1 cellular context compared by ENCODE assay signal in the genomic region with DNA sequence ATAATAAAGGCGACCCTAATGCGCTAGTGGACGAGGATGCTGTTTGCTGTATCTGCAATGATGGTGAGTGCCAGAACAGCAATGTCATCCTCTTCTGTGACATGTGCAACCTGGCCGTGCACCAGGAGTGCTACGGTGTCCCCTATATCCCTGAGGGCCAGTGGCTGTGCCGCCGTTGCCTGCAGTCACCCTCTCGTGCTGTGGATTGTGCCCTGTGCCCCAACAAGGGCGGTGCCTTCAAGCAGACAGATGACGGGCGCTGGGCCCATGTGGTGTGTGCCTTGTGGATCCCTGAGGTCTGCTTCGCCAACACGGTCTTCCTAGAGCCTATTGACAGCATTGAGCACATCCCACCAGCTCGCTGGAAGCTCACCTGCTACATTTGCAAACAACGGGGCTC.
TF ChIP-seq lines count a peak whose summit lies in the region.

No MANE protein-coding gene starts in this region.

TF ChIP-seq in H1, 55 proteins besides CTCF, POLR2A, EP300 and RAD21:
- no peak for TF ChIP-seq RFX5 (IDR thresholded peaks at IDR 0.05; ENCODE audit: borderline replicate concordance, low read depth, low read length)
- TF ChIP-seq EZH2 (IDR thresholded peaks at IDR 0.05; ENCODE audit: low read depth, low read length, severe bottlenecking), result no peak
- TF ChIP-seq TAF7 (optimal IDR thresholded peaks at IDR 0.05; ENCODE audit: borderline replicate concordance, low read depth, low read length), result no peak
- TF ChIP-seq GABPA (IDR thresholded peaks at IDR 0.05; ENCODE audit: borderline replicate concordance, insufficient read depth, low read length), result no peak
- no peak for TF ChIP-seq POU5F1 (IDR thresholded peaks at IDR 0.05; ENCODE audit: low read depth, low read length)
- no peak for TF ChIP-seq KDM5A (IDR thresholded peaks at IDR 0.05; ENCODE audit: low read length)
- TF ChIP-seq, protein P1, sequence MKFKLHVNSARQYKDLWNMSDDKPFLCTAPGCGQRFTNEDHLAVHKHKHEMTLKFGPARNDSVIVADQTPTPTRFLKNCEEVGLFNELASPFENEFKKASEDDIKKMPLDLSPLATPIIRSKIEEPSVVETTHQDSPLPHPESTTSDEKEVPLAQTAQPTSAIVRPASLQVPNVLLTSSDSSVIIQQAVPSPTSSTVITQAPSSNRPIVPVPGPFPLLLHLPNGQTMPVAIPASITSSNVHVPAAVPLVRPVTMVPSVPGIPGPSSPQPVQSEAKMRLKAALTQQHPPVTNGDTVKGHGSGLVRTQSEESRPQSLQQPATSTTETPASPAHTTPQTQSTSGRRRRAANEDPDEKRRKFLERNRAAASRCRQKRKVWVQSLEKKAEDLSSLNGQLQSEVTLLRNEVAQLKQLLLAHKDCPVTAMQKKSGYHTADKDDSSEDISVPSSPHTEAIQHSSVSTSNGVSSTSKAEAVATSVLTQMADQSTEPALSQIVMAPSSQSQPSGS (IDR thresholded peaks at IDR 0.05; ENCODE audit: low read length), result no peak
- no peak for TF ChIP-seq RXRA (IDR thresholded peaks at IDR 0.05; ENCODE audit: insufficient read depth, low read depth, low read length)
- no peak for TF ChIP-seq NANOG (IDR thresholded peaks at IDR 0.05; ENCODE audit: insufficient read depth, low read depth, low read length, poor library complexity, severe bottlenecking)
- no peak for TF ChIP-seq SP1 (IDR thresholded peaks at IDR 0.05; ENCODE audit: low read depth, low read length)
- TF ChIP-seq PHF8 (conservative IDR thresholded peaks at IDR 0.05; ENCODE audit: low read depth, low read length), result no peak
- no peak for TF ChIP-seq BCL11A (IDR thresholded peaks at IDR 0.05; ENCODE audit: low read depth in 2 of 2, low read length in 2 of 2)
- TF ChIP-seq CBX5 (IDR thresholded peaks at IDR 0.05; ENCODE audit: low read depth, low read length), result no peak
- TF ChIP-seq, protein P2, sequence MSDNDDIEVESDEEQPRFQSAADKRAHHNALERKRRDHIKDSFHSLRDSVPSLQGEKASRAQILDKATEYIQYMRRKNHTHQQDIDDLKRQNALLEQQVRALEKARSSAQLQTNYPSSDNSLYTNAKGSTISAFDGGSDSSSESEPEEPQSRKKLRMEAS (IDR thresholded peaks at IDR 0.05), result no peak
- no peak for TF ChIP-seq KDM4A (IDR thresholded peaks at IDR 0.05; ENCODE audit: low read depth, low read length, severe bottlenecking)
- no peak for TF ChIP-seq SAP30 (IDR thresholded peaks at IDR 0.05; ENCODE audit: insufficient read depth, insufficient replicate concordance, low read length)
